ENCODE assay signal across 19 cellular contexts in genomic region chr22:40157546-40157945, GRCh38. TPM values are rescaled to one million over a fixed set of nuclear protein-coding genes. Genes with fewer than 3 reads are reported as not detected.
DNase-seq lines count a peak whose midpoint lies in the region; ATAC-seq, FAIRE-seq and TF ChIP-seq lines count a peak whose summit lies in the region.
"Had no signal": no experiment of that assay in that cellular context is flagged by ENCODE, and none has a peak within 500 bp of the region (broad histone marks: within the 10 kb centered on the region; RNA-seq: fewer than 3 reads in every experiment).

No MANE protein-coding gene starts in this region.

- TF ChIP-seq POLR2A in thyroid gland (IDR thresholded peaks at IDR 0.05): no peak

- H3K27ac ChIP-seq in 22Rv1: peak overlapping the region; percentile 94
- H3K27ac ChIP-seq in PC-3 (ENCODE audit: low read length): no peak overlapping the region
- H3K27ac ChIP-seq in small intestine (ENCODE audit: low read depth in 1 of 2, low read length in 1 of 2): no peak overlapping the region
- H3K27ac ChIP-seq in thyroid gland: no peak overlapping the region

- no peak for FAIRE-seq in small intestine (lab: Jason Lieb, UNC)
- FAIRE-seq: D721Med, HTR-8/SVneo had no signal

- POLR2A ChIA-PET in PC-3 (lab: Charles Lee; ENCODE audit: unreplicated experiment): no interaction called here

- no peaks in the 10 kb centered on the region for H4K20me1 ChIP-seq in PC-3 (ENCODE audit: low read length)

- no peak overlapping the region for H2AFZ ChIP-seq in PC-3 (ENCODE audit: low read length)

- no peak overlapping the region for H3K4me2 ChIP-seq in PC-3 (ENCODE audit: low read length)

- no peaks in the 10 kb centered on the region for H3K36me3 ChIP-seq in PC-3 (ENCODE audit: low read depth, low read length)
- no peaks in the 10 kb centered on the region for H3K36me3 ChIP-seq in small intestine (ENCODE audit: control insufficient read depth in 2 of 2, insufficient read depth in 2 of 2, low read length in 2 of 2)
- H3K36me3 ChIP-seq in thyroid gland: no peaks in the 10 kb centered on the region

- intact Hi-C loops in PC-3 (cut with micrococcal nuclease): no loop called here
- intact Hi-C loops in left colon (cut with DNase I, micrococcal nuclease): no loop called here
- intact Hi-C loops in thyroid gland (cut with DNase I): no loop called here

- H3F3A ChIP-seq in PC-3 (ENCODE audit: low read length, unreplicated experiment): no peaks in the 10 kb centered on the region

- H3K4me3 ChIP-seq in PC-3 (ENCODE audit: low read length) (no peak overlapping the region), small intestine (ENCODE audit: low read depth in 1 of 2, low read length in 2 of 2) (no peak overlapping the region), thyroid gland (replicated peaks in 1 of 3) (no peak overlapping the region)

- no peaks in the 10 kb centered on the region for H3K79me2 ChIP-seq in PC-3 (ENCODE audit: low read length)

- no peaks in the 10 kb centered on the region for H3K27me3 ChIP-seq in PC-3 (ENCODE audit: low read length)
- H3K27me3 ChIP-seq in small intestine (ENCODE audit: control insufficient read depth in 2 of 2, insufficient read depth in 2 of 2, low read length in 2 of 2): no peaks in the 10 kb centered on the region
- H3K27me3 ChIP-seq in thyroid gland: no peaks in the 10 kb centered on the region

- DNase-seq in PC-3 (no peak), left colon (no peak), small intestine (peak; percentile 39), DMS114 treated with DMSO at 0.1 percent for 48 hours (lab: John Stamatoyannopoulos, UW; ENCODE audit: unreplicated experiment) (no peak), NCI-H345 (lab: John Stamatoyannopoulos, UW) (no peak), thyroid gland (no peak)
- DNase-seq: AML-193; CD4-positive, CD25-positive, alpha-beta regulatory T cell; DND-41; GDM1; KBM-7; NCI-H1092; NCI-H2107 had no signal

- H3K9me3 ChIP-seq in PC-3 (ENCODE audit: low read length) (no peaks in the 10 kb centered on the region), small intestine (ENCODE audit: control insufficient read depth, low read depth) (no peaks in the 10 kb centered on the region), thyroid gland (no peaks in the 10 kb centered on the region)

- 20 to 58% (median 33%) methylated on average over 2 of the region's 2 CpGs for WGBS in small intestine, 3 donors
- WGBS in thyroid gland, 2 donors: 73 to 80% methylated on average over 2 of the region's 2 CpGs

- TSS peak; percentile 15 for BruUV-seq in PC-3 (replicated peaks; lab: Mats Ljungman, UMichigan)

- H3K9ac ChIP-seq in PC-3 (ENCODE audit: low read length): no peak overlapping the region

- H3K9me2 ChIP-seq in PC-3 (replicated peaks; ENCODE audit: low read length): no peaks in the 10 kb centered on the region

- H3K4me1 ChIP-seq in PC-3 (ENCODE audit: insufficient read depth, low read length): peaks cover 14% of the 10 kb centered on the region
- no peaks in the 10 kb centered on the region for H3K4me1 ChIP-seq in small intestine (ENCODE audit: control insufficient read depth in 2 of 2, insufficient read depth in 1 of 2, low read depth in 1 of 2, low read length in 1 of 2)
- H3K4me1 ChIP-seq in thyroid gland: peaks cover 14 to 16% of the 10 kb centered on the region in 2 donors

- TF ChIP-seq CTCF in 22Rv1 (IDR thresholded peaks at IDR 0.05) (no peak), PC-3 (conservative IDR thresholded peaks at IDR 0.05; ENCODE audit: low read depth, low read length) (no peak), thyroid gland (IDR thresholded peaks at IDR 0.05) (no peak)

- ATAC-seq in PC-3: no peak
- ATAC-seq in left colon: peak; percentile 70
- ATAC-seq: HCT116, Panc1, Right ventricle myocardium inferior had no signal

- CTCF ChIA-PET in PC-3 (lab: Charles Lee): no interaction called here

RNA-seq across cellular contexts. Expression of gene TNRC6B, which starts 20.2 kb away (rescaled TPM):
- 15.1 and 21.3 TPM in 2 replicates for total RNA-seq in PC-3 (2014; rRNA removed)
- 10 to 100 TPM; 50.9 to 51.0 TPM for total RNA-seq in left colon
- 1 to 10 TPM; 2.2 to 9.6 (median 3.5) TPM for polyA plus RNA-seq in small intestine
- 100 to 1,000 TPM in 2 of 4 donors, 10 to 100 TPM in 2; 46.1 to 202 (median 114) TPM for total RNA-seq in thyroid gland
